Comparison of ENCODE assay signal across 8 cellular contexts in genomic region chr11:64745523-64746328, GRCh38. TPM values are rescaled to one million over a fixed set of nuclear protein-coding genes. Genes with fewer than 3 reads are reported as not detected.
DNase-seq lines count a peak whose midpoint lies in the region; ATAC-seq, FAIRE-seq and TF ChIP-seq lines count a peak whose summit lies in the region.

No MANE protein-coding gene starts in this region.

- DNase-seq in A549 (ENCODE audit: low read depth in 1 of 2, low spot score in 1 of 2) (peak; percentile 67 to 73), T-helper 17 cell (peak; percentile 63 to 73 (median 73)), astrocyte of the hippocampus (ENCODE audit: low read depth, low spot score) (peak; percentile 70), immature natural killer cell (peak; percentile 92 to 93 (median 92)), smooth muscle cell (lab: John Stamatoyannopoulos, UW; ENCODE audit: unreplicated experiment) (peak; percentile 36), NCI-H2196 treated with DMSO at 0.1 percent for 48 hours (lab: John Stamatoyannopoulos, UW; ENCODE audit: unreplicated experiment) (no peak), HPDE6-E6E7 (ENCODE audit: extremely low spot score) (no peak)

- WGBS in A549 (ENCODE audit: missing lambda C conversion rate): 9% methylated on average over 48 of the region's 52 CpGs
- 3% methylated on average over 41 of the region's 52 CpGs for WGBS in smooth muscle cell (ENCODE audit: low lambda C conversion rate)

- H3K36me3 Mint-ChIP-seq in T-helper 17 cell (ENCODE audit: low read depth): peaks cover 9% of the 10 kb centered on the region
- peaks cover 0 to 11% (median 6%) of the 10 kb centered on the region in 3 donors for H3K36me3 Mint-ChIP-seq in immature natural killer cell

- TF ChIP-seq POLR2A in A549 (IDR thresholded peaks at IDR 0.05; ENCODE audit: low read length): no peak

- H3K9ac ChIP-seq in smooth muscle cell (ENCODE audit: low read depth): no peak overlapping the region

- POLR2A ChIA-PET in A549 (lab: Yijun Ruan, JAX): interaction anchor here (0.5 kb wide), 1 partner anchor 428 kb away, joined by 3 read pairs; the partner anchor contains the start of gene TRMT112

- peaks cover 40% of the 10 kb centered on the region for H3K4me1 Mint-ChIP-seq in T-helper 17 cell
- H3K4me1 Mint-ChIP-seq in immature natural killer cell: peaks cover 49 to 58% of the 10 kb centered on the region in 2 donors

- no peaks in the 10 kb centered on the region for H3K9me3 Mint-ChIP-seq in immature natural killer cell

- TF ChIP-seq RAD21 in A549 (conservative IDR thresholded peaks at IDR 0.05 in 1 of 2, IDR thresholded peaks at IDR 0.05 in 1 of 2): no peak

- H2AFZ ChIP-seq in smooth muscle cell (ENCODE audit: low read depth): no peak overlapping the region

- H3K4me2 ChIP-seq in A549 (peak overlapping the region; percentile 99), smooth muscle cell (peak overlapping the region; percentile 98)

- no peaks in the 10 kb centered on the region for H3F3A ChIP-seq in smooth muscle cell (ENCODE audit: low read depth)

- CTCF ChIA-PET in A549 (lab: Yijun Ruan, JAX): interaction anchor here (3.5 to 7.2 kb wide), 2 partner anchors 11 to 42 kb away, joined by 19 to 104 read pairs; partner anchors contain the start of gene PYGM

- peak overlapping the region; percentile 98 for H3K27ac Mint-ChIP-seq in T-helper 17 cell
- peak overlapping the region; percentile 90 to 100 (median 99) for H3K27ac Mint-ChIP-seq in immature natural killer cell

- H3K4me1 ChIP-seq in A549 (peaks cover 28% of the 10 kb centered on the region), smooth muscle cell (ENCODE audit: low read depth) (peaks cover 22% of the 10 kb centered on the region)

- no peak for FAIRE-seq in A549 (lab: Jason Lieb, UNC)

- no peaks in the 10 kb centered on the region for H3K79me2 ChIP-seq in smooth muscle cell (ENCODE audit: low read depth)

- peaks cover 38% of the 10 kb centered on the region for H3K27me3 ChIP-seq in smooth muscle cell (ENCODE audit: low read depth)

- H3K4me3 ChIP-seq in A549: peak overlapping the region; percentile 61
- H3K4me3 ChIP-seq in smooth muscle cell: peak overlapping the region; percentile 47

- H3K36me3 ChIP-seq in smooth muscle cell (ENCODE audit: low read depth): no peaks in the 10 kb centered on the region

- H4K20me1 ChIP-seq in smooth muscle cell (ENCODE audit: low read depth): no peaks in the 10 kb centered on the region

- no peak for TF ChIP-seq EP300 in A549 (IDR thresholded peaks at IDR 0.05)

- TF ChIP-seq CTCF in A549 (IDR thresholded peaks at IDR 0.05): no peak
- TF ChIP-seq CTCF in smooth muscle cell (IDR thresholded peaks at IDR 0.05; ENCODE audit: borderline replicate concordance, insufficient read depth, poor library complexity, severe bottlenecking): no peak

- peak; percentile 15 to 57; a peak in 5 of 6 replicates for ATAC-seq in A549
- ATAC-seq in GM19452 (IDR thresholded peaks at IDR 0.05; ENCODE audit: unreplicated experiment): peak; percentile 34
- ATAC-seq in T-helper 17 cell: peak; percentile 54

- H3K27me3 Mint-ChIP-seq in T-helper 17 cell (no peaks in the 10 kb centered on the region), immature natural killer cell (ENCODE audit: low read depth in 3 of 3) (peaks cover 16 to 22% (median 17%) of the 10 kb centered on the region in 3 donors)

- H3K27ac ChIP-seq in A549 (peak overlapping the region; percentile 61 to 84; a peak in 4 of 6 replicates), smooth muscle cell (ENCODE audit: low read depth) (no peak overlapping the region)

- H3K9me3 ChIP-seq in A549 (no peaks in the 10 kb centered on the region), T-helper 17 cell (ENCODE audit: control insufficient read depth, low read length, poor library complexity, severe bottlenecking) (no peaks in the 10 kb centered on the region), smooth muscle cell (replicated peaks; ENCODE audit: low read depth) (no peaks in the 10 kb centered on the region)

- H3K4me3 Mint-ChIP-seq in T-helper 17 cell (peak overlapping the region; percentile 98), immature natural killer cell (peak overlapping the region; percentile 94 to 98 (median 97))

TF ChIP-seq in A549, 52 proteins besides CTCF, POLR2A, EP300 and RAD21:
- TF ChIP-seq EHF (CRISPR knock-in tag; IDR thresholded peaks at IDR 0.05) (no peak), TFCP2L1 (CRISPR knock-in tag; IDR thresholded peaks at IDR 0.05) (no peak), ESRRA (IDR thresholded peaks at IDR 0.05; ENCODE audit: borderline replicate concordance, low read length) (no peak), FOSL2 (IDR thresholded peaks at IDR 0.05) (no peak), FOSL2 (CRISPR knock-in tag; IDR thresholded peaks at IDR 0.05) (no peak), ZC3H11A (IDR thresholded peaks at IDR 0.05) (no peak), CHD4 (IDR thresholded peaks at IDR 0.05; ENCODE audit: borderline replicate concordance) (no peak), USF2 (IDR thresholded peaks at IDR 0.05) (no peak), ZSCAN20 (CRISPR knock-in tag; IDR thresholded peaks at IDR 0.05) (no peak)
- TF ChIP-seq, protein P1, sequence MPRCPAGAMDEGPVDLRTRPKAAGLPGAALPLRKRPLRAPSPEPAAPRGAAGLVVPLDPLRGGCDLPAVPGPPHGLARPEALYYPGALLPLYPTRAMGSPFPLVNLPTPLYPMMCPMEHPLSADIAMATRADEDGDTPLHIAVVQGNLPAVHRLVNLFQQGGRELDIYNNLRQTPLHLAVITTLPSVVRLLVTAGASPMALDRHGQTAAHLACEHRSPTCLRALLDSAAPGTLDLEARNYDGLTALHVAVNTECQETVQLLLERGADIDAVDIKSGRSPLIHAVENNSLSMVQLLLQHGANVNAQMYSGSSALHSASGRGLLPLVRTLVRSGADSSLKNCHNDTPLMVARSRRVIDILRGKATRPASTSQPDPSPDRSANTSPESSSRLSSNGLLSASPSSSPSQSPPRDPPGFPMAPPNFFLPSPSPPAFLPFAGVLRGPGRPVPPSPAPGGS (IDR thresholded peaks at IDR 0.05): no peak

RNA-seq across cellular contexts. Expression of gene RASGRP2, which starts 1.8 kb away (rescaled TPM):
- polyA plus RNA-seq in A549 (2011; rRNA removed) (0.88 and 0.95 TPM in 2 replicates), A549 (2017; fragmentation: RNase III; extraction: RNeasy Plus Mini Kit Qiagen cat#74134 plus additional on column Dnase treatment) (0.89 to 1.1 TPM (median 0.94 TPM) in 3 replicates), immature natural killer cell (100 to 1,000 TPM; 142 to 165 (median 154) TPM), smooth muscle cell (0.78 and 3.6 TPM in 2 replicates)
- 1.3 and 1.8 TPM in 2 replicates for polyA plus RNA-seq in A549 (2012; cell fraction: cytosol; rRNA removed)
- 2.3 and 3.0 TPM in 2 replicates for polyA plus RNA-seq in A549 (2012; cell fraction: nucleus; rRNA removed)
- 1.5 and 1.9 TPM in 2 replicates for polyA minus RNA-seq in A549 (2011; rRNA and poly(A)+ RNA removed)
- total RNA-seq in T-helper 17 cell (100 to 1,000 TPM; 464 to 502 TPM), smooth muscle cell (0.40 and 2.9 TPM in 2 replicates)

RNA-seq across cellular contexts. Expression of gene PYGM, which starts 14.0 kb away (rescaled TPM):
- 0.22 and 0.40 TPM in 2 replicates for polyA plus RNA-seq in A549 (2011; rRNA removed)
- polyA plus RNA-seq in A549 (2012; cell fraction: cytosol; rRNA removed): 0.26 and 0.32 TPM in 2 replicates
- 1.3 TPM in 2 replicates for polyA plus RNA-seq in A549 (2012; cell fraction: nucleus; rRNA removed)
- polyA plus RNA-seq in A549 (2017; fragmentation: RNase III; extraction: RNeasy Plus Mini Kit Qiagen cat#74134 plus additional on column Dnase treatment): 0.23 to 0.51 TPM (median 0.39 TPM) in 3 replicates
- polyA minus RNA-seq in A549 (2011; rRNA and poly(A)+ RNA removed): 0.41 and 0.58 TPM in 2 replicates
- 10 to 100 TPM; 11.8 to 27.1 TPM for total RNA-seq in T-helper 17 cell
- polyA plus RNA-seq in immature natural killer cell: 1 to 10 TPM in 1 of 3 donors, under 1 TPM in 1, not detected in 1; 0.63 to 1.1 TPM
- total RNA-seq in smooth muscle cell: 0.58 and 2.2 TPM in 2 replicates
- polyA plus RNA-seq in smooth muscle cell: 1.1 and 2.0 TPM in 2 replicates

RNA-seq across cellular contexts. Expression of gene NRXN2, which starts 22.7 kb away (rescaled TPM):
- polyA plus RNA-seq in A549 (2011; rRNA removed): not detected in 2 replicates
- polyA plus RNA-seq in A549 (2012; cell fraction: cytosol; rRNA removed): 0.06 and 0.11 TPM in 2 replicates
- polyA plus RNA-seq in A549 (2012; cell fraction: nucleus; rRNA removed): 0.01 and 0.02 TPM in 2 replicates
- polyA plus RNA-seq in A549 (2017; fragmentation: RNase III; extraction: RNeasy Plus Mini Kit Qiagen cat#74134 plus additional on column Dnase treatment): 0.04 to 0.17 TPM (median 0.07 TPM) in 3 replicates
- polyA minus RNA-seq in A549 (2011; rRNA and poly(A)+ RNA removed): not detected in 2 replicates
- total RNA-seq in T-helper 17 cell: under 1 TPM; 0.21 to 0.32 TPM
- 1 to 10 TPM in 2 of 3 donors, under 1 TPM in 1; 0.44 to 3.6 (median 3.2) TPM for polyA plus RNA-seq in immature natural killer cell
- 0.13 and 1.4 TPM in 2 replicates for total RNA-seq in smooth muscle cell
- 1.7 and 2.6 TPM in 2 replicates for polyA plus RNA-seq in smooth muscle cell

RNA-seq across cellular contexts. Expression of gene SF1, which starts 32.6 kb away (rescaled TPM):
- polyA plus RNA-seq in A549 (2011; rRNA removed) (88.8 and 104 TPM in 2 replicates), A549 (2017; fragmentation: RNase III; extraction: RNeasy Plus Mini Kit Qiagen cat#74134 plus additional on column Dnase treatment) (268 to 341 TPM (median 310 TPM) in 3 replicates), immature natural killer cell (100 to 1,000 TPM in 1 of 3 donors, 10 to 100 TPM in 2; 51.1 to 142 (median 56.3) TPM), smooth muscle cell (84.2 and 101 TPM in 2 replicates)
- polyA plus RNA-seq in A549 (2012; cell fraction: cytosol; rRNA removed): 88.5 and 106 TPM in 2 replicates
- 240 and 241 TPM in 2 replicates for polyA plus RNA-seq in A549 (2012; cell fraction: nucleus; rRNA removed)
- polyA minus RNA-seq in A549 (2011; rRNA and poly(A)+ RNA removed): 87.7 and 103 TPM in 2 replicates
- total RNA-seq in T-helper 17 cell (1,000 to 10,000 TPM; 1,476 to 1,622 TPM), smooth muscle cell (78.8 and 115 TPM in 2 replicates)

RNA-seq across cellular contexts. Expression of gene MAP4K2, which starts 57.3 kb away (rescaled TPM):
- polyA plus RNA-seq in A549 (2011; rRNA removed) (9.4 and 10.2 TPM in 2 replicates), A549 (2017; fragmentation: RNase III; extraction: RNeasy Plus Mini Kit Qiagen cat#74134 plus additional on column Dnase treatment) (8.4 to 10.6 TPM (median 9.9 TPM) in 3 replicates), immature natural killer cell (10 to 100 TPM in 2 of 3 donors, 1 to 10 TPM in 1; 9.2 to 16.4 (median 15.9) TPM), smooth muscle cell (20.0 and 23.6 TPM in 2 replicates)
- 13.1 and 13.5 TPM in 2 replicates for polyA plus RNA-seq in A549 (2012; cell fraction: cytosol; rRNA removed)
- polyA plus RNA-seq in A549 (2012; cell fraction: nucleus; rRNA removed): 25.7 and 33.8 TPM in 2 replicates
- polyA minus RNA-seq in A549 (2011; rRNA and poly(A)+ RNA removed): 11.3 and 17.7 TPM in 2 replicates
- total RNA-seq in T-helper 17 cell (10 to 100 TPM; 97.8 to 99.2 TPM), smooth muscle cell (25.9 and 28.9 TPM in 2 replicates)

Comparison
In these comparisons a context has a peak if more than half of its experiments do, and no peak if none do; other contexts are left out.
1. DNase-seq: peak in A549 (2 of 2), T-helper 17 cell (3 of 3), astrocyte of the hippocampus (single experiment), immature natural killer cell (3 of 3) and smooth muscle cell (single experiment); none in NCI-H2196 treated with DMSO at 0.1 percent for 48 hours (single experiment) and HPDE6-E6E7 (single experiment).
2. RNA of gene RASGRP2, which starts 1.8 kb away (polyA plus RNA-seq): 142 to 165 TPM in immature natural killer cell; 0.88 to 3.0 TPM in A549 and 0.78 to 3.6 TPM in smooth muscle cell; every median in the first group is over 10 times any median in the second.
3. Peak in every context shown above with its lines, with median percentiles within 50 percentile points of each other: ATAC-seq.